In the genomic region with DNA sequence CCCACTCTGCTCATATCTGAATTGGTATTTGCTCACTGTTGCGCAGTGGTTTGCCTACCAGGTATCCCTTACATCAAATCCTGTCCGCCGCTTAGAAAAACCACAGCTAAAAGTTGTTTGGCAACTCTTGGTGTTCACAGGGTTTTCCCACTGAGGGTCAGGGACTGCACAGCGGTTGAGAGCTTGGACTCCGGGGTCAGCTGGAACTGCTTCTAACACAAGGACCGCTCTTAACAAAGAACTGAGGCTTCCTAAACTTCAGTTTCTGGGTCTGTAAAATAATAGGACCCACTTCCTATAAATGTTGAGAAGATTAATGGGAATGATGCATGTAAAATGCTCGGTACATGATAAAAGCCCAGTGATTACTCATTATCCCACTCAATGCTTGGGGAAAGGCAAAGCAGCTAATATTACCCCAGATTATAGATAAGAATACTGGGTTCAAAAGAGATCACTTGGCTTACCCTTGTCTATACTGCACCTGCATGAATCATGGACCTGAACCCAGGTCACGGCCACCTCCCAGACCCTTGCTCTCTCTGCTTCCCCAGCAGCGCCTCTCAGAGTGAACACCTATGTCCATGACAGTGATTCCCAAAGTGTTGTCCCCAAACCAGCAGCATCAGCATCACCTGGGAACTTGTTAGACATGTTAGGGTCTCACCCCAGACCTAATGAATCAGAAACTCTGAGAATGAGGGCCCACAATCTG, we compare ENCODE assay signal across 16 cellular contexts. TPM values are rescaled to one million over a fixed set of nuclear protein-coding genes. Genes with fewer than 3 reads are reported as not detected.
DNase-seq lines count a peak whose midpoint lies in the region; ATAC-seq and TF ChIP-seq lines count a peak whose summit lies in the region.
"Had no signal": no experiment of that assay in that cellular context is flagged by ENCODE, and none has a peak within 500 bp of the region (broad histone marks: within the 10 kb centered on the region; RNA-seq: fewer than 3 reads in every experiment).

No MANE protein-coding gene starts in this region.

- 71% methylated on average over 9 of the region's 9 CpGs for WGBS in hepatocyte (ENCODE audit: low lambda C conversion rate, missing lambda C conversion rate)

- DNase-seq in DMS53 treated with DMSO at 0.1 percent for 48 hours (lab: John Stamatoyannopoulos, UW; ENCODE audit: unreplicated experiment) (peak; percentile 10), PC-3 (no peak), hepatocyte (ENCODE audit: low spot score) (no peak), progenitor cell of endocrine pancreas (ENCODE audit: low spot score, unreplicated experiment) (no peak), SKM-1 treated with dmso at 0.1 percent for 144 hours (lab: John Stamatoyannopoulos, UW; ENCODE audit: unreplicated experiment) (no peak), hippocampal formation (lab: John Stamatoyannopoulos, UW) (no peak)
- no peak for DNase-seq in naive thymus-derived CD4-positive, alpha-beta T cell
- DNase-seq: activated CD4-positive, alpha-beta T cell treated with anti-CD3 and anti-CD28 coated beads, Interleukin-2, amount 50 U/mL, for 1 hour; aorta; EL had no signal

- H3K27ac ChIP-seq in PC-3 (ENCODE audit: low read length), result peak overlapping the region; percentile 92
- peak overlapping the region; percentile 77 for H3K27ac ChIP-seq in hepatocyte
- no peak overlapping the region for H3K27ac ChIP-seq in naive thymus-derived CD4-positive, alpha-beta T cell (ENCODE audit: low read depth, low read length)
- H3K27ac ChIP-seq: KMS-11, RWPE1, tibial artery had no signal

- no peak overlapping the region for H3K4me2 ChIP-seq in PC-3 (ENCODE audit: low read length)
- H3K4me2 ChIP-seq in hepatocyte, result no peak overlapping the region
- H3K4me2 ChIP-seq: KMS-11 had no signal

- H2AFZ ChIP-seq in PC-3 (ENCODE audit: low read length) (no peak overlapping the region), hepatocyte (no peak overlapping the region)

- H3K9ac ChIP-seq in PC-3 (ENCODE audit: low read length), result no peak overlapping the region
- H3K9ac ChIP-seq: KMS-11 had no signal

- H3K4me3 ChIP-seq in PC-3 (ENCODE audit: low read length) (no peak overlapping the region), hepatocyte (no peak overlapping the region)
- no peak overlapping the region for H3K4me3 ChIP-seq in naive thymus-derived CD4-positive, alpha-beta T cell (ENCODE audit: low read length)
- H3K4me3 ChIP-seq: GM12878, tibial artery had no signal

- TF ChIP-seq CTCF in PC-3 (conservative IDR thresholded peaks at IDR 0.05; ENCODE audit: low read depth, low read length) (no peak), hepatocyte (IDR thresholded peaks at IDR 0.05; ENCODE audit: poor library complexity) (no peak), progenitor cell of endocrine pancreas (IDR thresholded peaks at IDR 0.05; ENCODE audit: unreplicated experiment) (no peak)

- peaks cover 5% of the 10 kb centered on the region for H3K27me3 Mint-ChIP-seq in progenitor cell of endocrine pancreas
- H3K27me3 Mint-ChIP-seq in naive thymus-derived CD4-positive, alpha-beta T cell, result no peaks in the 10 kb centered on the region

- no peaks in the 10 kb centered on the region for H4K20me1 ChIP-seq in PC-3 (ENCODE audit: low read length)
- H4K20me1 ChIP-seq in hepatocyte (ENCODE audit: insufficient read depth, poor library complexity, severe bottlenecking), result no peaks in the 10 kb centered on the region

- no peaks in the 10 kb centered on the region for H3K36me3 ChIP-seq in PC-3 (ENCODE audit: low read depth, low read length)
- no peaks in the 10 kb centered on the region for H3K36me3 ChIP-seq in hepatocyte (replicated peaks; ENCODE audit: insufficient read depth, low read depth)
- no peaks in the 10 kb centered on the region for H3K36me3 ChIP-seq in naive thymus-derived CD4-positive, alpha-beta T cell (ENCODE audit: control insufficient read depth in 2 of 3, insufficient read depth in 3 of 3, low read length in 3 of 3)
- H3K36me3 ChIP-seq: tibial artery had no signal

- H3K79me2 ChIP-seq in PC-3 (ENCODE audit: low read length) (no peaks in the 10 kb centered on the region), hepatocyte (no peaks in the 10 kb centered on the region)

- intact Hi-C loops in PC-3 (cut with micrococcal nuclease), result no loop called here
- intact Hi-C loops in naive thymus-derived CD4-positive, alpha-beta T cell (cut with micrococcal nuclease), result no loop called here

- peaks cover 32% of the 10 kb centered on the region for H3K4me1 ChIP-seq in PC-3 (ENCODE audit: insufficient read depth, low read length)
- peaks cover 18% of the 10 kb centered on the region for H3K4me1 ChIP-seq in hepatocyte (ENCODE audit: insufficient read depth)
- peaks cover 3 to 4% of the 10 kb centered on the region in 2 donors for H3K4me1 ChIP-seq in naive thymus-derived CD4-positive, alpha-beta T cell (ENCODE audit: control insufficient read depth in 2 of 2, insufficient read depth in 2 of 2, low read length in 2 of 2)

- H3K36me3 Mint-ChIP-seq in progenitor cell of endocrine pancreas (ENCODE audit: insufficient read depth), result no peaks in the 10 kb centered on the region
- peaks cover 0 to 11% (median 0%) of the 10 kb centered on the region in 5 donors for H3K36me3 Mint-ChIP-seq in naive thymus-derived CD4-positive, alpha-beta T cell

- POLR2A ChIA-PET in PC-3 (lab: Charles Lee; ENCODE audit: unreplicated experiment), result interaction anchor here (0.6 kb wide), 1 partner anchor 983 kb away, joined by 10 read pairs; no protein-coding TSS in a partner anchor
- POLR2A ChIA-PET in naive thymus-derived CD4-positive, alpha-beta T cell (lab: Charles Lee), result no interaction called here

- H3K9me3 ChIP-seq in PC-3 (ENCODE audit: low read length) (no peaks in the 10 kb centered on the region), hepatocyte (ENCODE audit: low read depth) (no peaks in the 10 kb centered on the region)
- H3K9me3 ChIP-seq in naive thymus-derived CD4-positive, alpha-beta T cell (ENCODE audit: control insufficient read depth in 2 of 3, low read length in 3 of 3), result no peaks in the 10 kb centered on the region
- H3K9me3 ChIP-seq: tibial artery had no signal

- BruUV-seq in PC-3 (replicated peaks; lab: Mats Ljungman, UMichigan), result no TSS peak

- CTCF ChIA-PET in PC-3 (lab: Charles Lee), result no interaction called here
- CTCF ChIA-PET in naive thymus-derived CD4-positive, alpha-beta T cell (lab: Charles Lee), result no interaction called here

- peaks cover 26% of the 10 kb centered on the region for H3K4me1 Mint-ChIP-seq in progenitor cell of endocrine pancreas (ENCODE audit: low read depth)
- peaks cover 8 to 49% (median 25%) of the 10 kb centered on the region in 7 donors for H3K4me1 Mint-ChIP-seq in naive thymus-derived CD4-positive, alpha-beta T cell

- ATAC-seq in PC-3, result no peak
- no peak for ATAC-seq in naive thymus-derived CD4-positive, alpha-beta T cell
- ATAC-seq in GM19463 (IDR thresholded peaks at IDR 0.05; ENCODE audit: unreplicated experiment), result no peak
- ATAC-seq: GM12878 had no signal

- no peaks in the 10 kb centered on the region for H3K27me3 ChIP-seq in PC-3 (ENCODE audit: low read length)
- no peaks in the 10 kb centered on the region for H3K27me3 ChIP-seq in hepatocyte
- no peaks in the 10 kb centered on the region for H3K27me3 ChIP-seq in naive thymus-derived CD4-positive, alpha-beta T cell (ENCODE audit: control insufficient read depth in 2 of 2, insufficient read depth in 2 of 2, low read length in 2 of 2)
- H3K27me3 ChIP-seq: tibial artery had no signal

- no peaks in the 10 kb centered on the region for H3K9me3 Mint-ChIP-seq in progenitor cell of endocrine pancreas (ENCODE audit: low read depth)
- H3K9me3 Mint-ChIP-seq in naive thymus-derived CD4-positive, alpha-beta T cell, result no peaks in the 10 kb centered on the region
- H3K9me3 Mint-ChIP-seq: activated T-helper 2 cell treated with anti-CD3 and anti-CD28 coated beads, Interferon-gamma antibody, Interleukin-2, Interleukin-4, amounts not matched to agents 10 μg/mL and 5 μg/mL and 100 μg/mL, durations not matched to agents 14 hours and 24 hours and 36 hours had no signal

- no peaks in the 10 kb centered on the region for H3K9me2 ChIP-seq in PC-3 (replicated peaks; ENCODE audit: low read length)
- no peaks in the 10 kb centered on the region for H3K9me2 ChIP-seq in hepatocyte (replicated peaks; ENCODE audit: insufficient read depth)

- no peak overlapping the region for H3K4me3 Mint-ChIP-seq in progenitor cell of endocrine pancreas (ENCODE audit: low read depth)
- H3K4me3 Mint-ChIP-seq in naive thymus-derived CD4-positive, alpha-beta T cell, result no peak overlapping the region

- peak overlapping the region; percentile 57 for H3K27ac Mint-ChIP-seq in progenitor cell of endocrine pancreas
- peak overlapping the region in 1 of 9 donors; percentile 51 for H3K27ac Mint-ChIP-seq in naive thymus-derived CD4-positive, alpha-beta T cell
- H3K27ac Mint-ChIP-seq: activated T-helper 2 cell treated with anti-CD3 and anti-CD28 coated beads, Interferon-gamma antibody, Interleukin-2, Interleukin-4, amounts not matched to agents 10 μg/mL and 5 μg/mL and 100 μg/mL, durations not matched to agents 14 hours and 24 hours and 36 hours had no signal

- no peaks in the 10 kb centered on the region for H3F3A ChIP-seq in PC-3 (ENCODE audit: low read length, unreplicated experiment)

RNA-seq across cellular contexts. Expression of a gene that starts 36.1 kb away (rescaled TPM):
- total RNA-seq in PC-3 (2014; rRNA removed) (not detected in 2 replicates), hepatocyte (64.8 and 67.7 TPM in 2 replicates), progenitor cell of endocrine pancreas (4.4 and 5.9 TPM in 2 replicates)
- 34.3 and 37.0 TPM in 2 replicates for polyA plus RNA-seq in hepatocyte
- 1 to 10 TPM in 1 of 5 experiments, under 1 TPM in 4; 0.46 to 5.1 (median 0.77) TPM for total RNA-seq in naive thymus-derived CD4-positive, alpha-beta T cell
- polyA plus RNA-seq in naive thymus-derived CD4-positive, alpha-beta T cell, result 1 to 10 TPM in 1 of 2 donors, under 1 TPM in 1; 0.58 to 2.1 TPM
